8 cellular contexts compared by ENCODE assay signal in the genomic region with DNA sequence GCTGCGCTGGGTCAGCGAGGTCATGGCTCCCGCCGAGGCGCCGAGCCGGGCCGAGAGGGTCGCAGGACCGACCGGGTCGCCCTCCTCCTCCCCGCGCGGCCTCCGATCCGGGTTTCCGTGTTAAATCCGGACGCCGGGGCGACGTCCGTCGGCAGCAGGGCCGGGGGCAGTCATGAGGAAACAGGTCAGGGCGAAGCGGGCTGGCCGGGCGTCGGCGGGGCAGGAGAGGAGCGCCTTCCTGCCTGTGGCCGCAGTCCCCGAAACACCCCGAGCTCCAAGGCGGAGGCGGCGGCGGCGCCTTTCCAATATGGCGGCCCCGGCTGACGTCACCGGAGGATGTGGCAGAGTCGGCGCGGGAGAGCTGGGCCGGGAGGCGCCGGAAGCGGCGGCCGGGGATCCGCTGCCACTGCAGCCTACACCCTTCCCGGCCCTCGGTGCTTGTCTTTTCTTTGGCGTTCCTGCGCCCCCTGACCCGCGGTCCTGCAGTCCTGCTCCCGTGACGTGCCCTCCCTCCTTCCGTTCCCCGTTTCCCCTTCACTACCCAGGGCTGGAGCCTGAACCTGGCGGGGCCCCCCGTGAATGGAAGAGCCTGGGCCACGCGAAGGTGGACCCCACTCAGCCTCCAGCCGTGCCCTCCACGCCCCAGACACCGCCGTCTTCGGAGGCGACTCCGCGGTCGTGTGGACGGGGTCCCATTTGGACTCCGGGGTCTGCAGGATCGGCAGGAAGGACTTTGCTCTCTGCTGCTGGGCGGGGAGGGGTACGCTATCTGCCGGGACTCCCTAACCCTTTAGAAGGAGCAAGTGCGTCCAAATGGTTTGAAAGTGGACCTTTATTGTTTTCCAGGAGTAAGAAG. TPM values are rescaled to one million over a fixed set of nuclear protein-coding genes. Genes with fewer than 3 reads are reported as not detected.
DNase-seq lines count a peak whose midpoint lies in the region; ATAC-seq and TF ChIP-seq lines count a peak whose summit lies in the region.

Gene GOLPH3, minus strand, starts transcription at position 309 of the 856 bp plus-strand sequence. Its CDS starts 285 bp downstream, at position 24.

- H3K9me3 Mint-ChIP-seq in IgD-negative memory B cell, result no peaks in the 10 kb centered on the region

- ATAC-seq in GM21576 (IDR thresholded peaks at IDR 0.05; ENCODE audit: unreplicated experiment), result peak; percentile 82

- TF ChIP-seq CTCF in epithelial cell of esophagus (IDR thresholded peaks at IDR 0.05; ENCODE audit: insufficient read depth, low read depth, low read length, missing control alignments), result no peak

- peaks cover 2% of the 10 kb centered on the region for H3K36me3 Mint-ChIP-seq in IgD-negative memory B cell

- no peaks in the 10 kb centered on the region for H3K27me3 Mint-ChIP-seq in IgD-negative memory B cell

- peak; percentile 78 for DNase-seq in DMS 273 treated with DMSO at 0.1 percent for 48 hours (lab: John Stamatoyannopoulos, UW)
- DNase-seq in OCI-M1 (lab: John Stamatoyannopoulos, UW), result peak; percentile 94
- peak; percentile 88 for DNase-seq in activated T-cell treated with anti-CD3 and anti-CD28 coated beads for 24 hours (ENCODE audit: low read depth)
- peak; percentile 91 for DNase-seq in epithelial cell of esophagus (ENCODE audit: low read depth)
- peak; percentile 93 for DNase-seq in mucosa of gallbladder (ENCODE audit: low spot score)
- DNase-seq in stimulated activated CD8-positive, alpha-beta memory T cell treated with anti-CD3 and anti-CD28 coated beads, Interleukin-4, amount 100 ng/mL, for 24 hours (ENCODE audit: low read depth), result peak; percentile 91

- H3K4me1 Mint-ChIP-seq in IgD-negative memory B cell, result peaks cover 19 to 49% (median 27%) of the 10 kb centered on the region in 3 donors

- peak within 1 kb of the TSS; percentile 92 to 100 (median 98) for H3K4me3 Mint-ChIP-seq in IgD-negative memory B cell

- H3K27ac Mint-ChIP-seq in IgD-negative memory B cell, result peak within 1 kb of the TSS; percentile 95 to 99 (median 96)

- peak within 1 kb of the TSS; percentile 96 for H3K4me3 ChIP-seq in epithelial cell of esophagus (ENCODE audit: low read length)

RNA-seq across cellular contexts. Expression of gene GOLPH3, which starts in this region (rescaled TPM):
- 99.2 TPM for polyA plus RNA-seq in IgD-negative memory B cell
- 154 TPM for total RNA-seq in mucosa of gallbladder

Comparison
In these comparisons a context has a peak if more than half of its experiments do, and no peak if none do; other contexts are left out.
1. Peak in every context shown above with its lines: DNase-seq, ATAC-seq and H3K4me3 ChIP-seq.